Comparison of ENCODE assay signal across 8 cellular contexts in genomic region chr5:74766887-74767578, GRCh38. TPM values are rescaled to one million over a fixed set of nuclear protein-coding genes. Genes with fewer than 3 reads are reported as not detected.
DNase-seq lines count a peak whose midpoint lies in the region; ATAC-seq and TF ChIP-seq lines count a peak whose summit lies in the region.

Gene GFM2, minus strand, starts transcription at chr5:74767117. Its CDS starts 3,375 bp downstream, at chr5:74763742.
Gene NSA2, plus strand, starts transcription at chr5:74767249. Its CDS starts 112 bp downstream, at chr5:74767361.

- peak; percentile 66 for TF ChIP-seq POLR2A in erythroblast (IDR thresholded peaks at IDR 0.05; ENCODE audit: low read length)

- H3K36me3 ChIP-seq in PC-9 (ENCODE audit: low read depth), result peaks cover 22% of the 10 kb centered on the region
- no peaks in the 10 kb centered on the region for H3K36me3 ChIP-seq in mucosa of stomach (ENCODE audit: control insufficient read depth, insufficient read depth, low read length)

- DNase-seq in DMS153 (lab: John Stamatoyannopoulos, UW) (peak; percentile 68), PC-9 (peak; percentile 83 to 88), erythroblast (lab: John Stamatoyannopoulos, UW) (peak; percentile 96)
- peak; percentile 93 for DNase-seq in Jurkat, Clone E6-1 (ENCODE audit: low read depth, low spot score)
- peak; percentile 96 for DNase-seq in activated T-cell treated with anti-CD3 and anti-CD28 coated beads, Interleukin-2, amount 50 U/mL, for 24 hours
- DNase-seq in stimulated activated CD8-positive, alpha-beta memory T cell treated with anti-CD3 and anti-CD28 coated beads, Interleukin-7, amount 100 ng/mL, for 1 hour (ENCODE audit: low read depth in 2 of 2), result peak; percentile 87 to 89

- peaks cover 61% of the 10 kb centered on the region for H3K79me2 ChIP-seq in PC-9 (ENCODE audit: low read depth)

- H3K4me1 ChIP-seq in PC-9 (replicated peaks; ENCODE audit: insufficient read depth), result peaks cover 44% of the 10 kb centered on the region
- peaks cover 23% of the 10 kb centered on the region for H3K4me1 ChIP-seq in mucosa of stomach (ENCODE audit: control insufficient read depth, insufficient read depth, low read length)

- H3K9ac ChIP-seq in mucosa of stomach (ENCODE audit: low read length), result peak within 1 kb of the TSS; percentile 87

- intact Hi-C loops in PC-9 (cut with micrococcal nuclease; ENCODE audit: unreplicated experiment), result loop anchor here (2.0 to 10.0 kb wide), 4 partner anchors 98 to 498 kb away; partner anchors contain the start of genes FAM169A and GCNT4

- peak; percentile 86 for ATAC-seq in GM21619 (IDR thresholded peaks at IDR 0.05; ENCODE audit: unreplicated experiment)

- H4K20me1 ChIP-seq in PC-9 (ENCODE audit: insufficient read depth), result no peaks in the 10 kb centered on the region

- peak within 1 kb of the TSS; percentile 58 for H3K27ac ChIP-seq in PC-9

- peak within 1 kb of the TSS; percentile 99 for H3K27ac Mint-ChIP-seq in activated T-cell treated with anti-CD3 and anti-CD28 coated beads, Interleukin-2, amount 50 U/mL, for 24 hours

- peak within 1 kb of the TSS; percentile 91 for H2AFZ ChIP-seq in PC-9

- no TSS peak for BruUV-seq in PC-9 (replicated peaks; lab: Mats Ljungman, UMichigan)

- peak within 1 kb of the TSS; percentile 99 for H3K4me3 ChIP-seq in Jurkat, Clone E6-1 (ENCODE audit: low read length)
- H3K4me3 ChIP-seq in PC-9 (peak within 1 kb of the TSS; percentile 83), mucosa of stomach (ENCODE audit: low read length) (peak within 1 kb of the TSS; percentile 95)

- H3K9me2 ChIP-seq in PC-9 (ENCODE audit: insufficient read depth), result no peaks in the 10 kb centered on the region

- POLR2A ChIA-PET in PC-9 (lab: Charles Lee; ENCODE audit: unreplicated experiment), result interaction anchor here (0.5 to 1.0 kb wide), 3 partner anchors 32 to 1124 kb away, joined by 3 to 4 read pairs (median 3); partner anchors contain the start of gene HEXB

- peak within 1 kb of the TSS; percentile 100 for H3K4me3 Mint-ChIP-seq in activated T-cell treated with anti-CD3 and anti-CD28 coated beads, Interleukin-2, amount 50 U/mL, for 24 hours

- H3K9me3 ChIP-seq in PC-9 (ENCODE audit: insufficient read depth, low read depth) (no peaks in the 10 kb centered on the region), mucosa of stomach (ENCODE audit: control insufficient read depth, low read length) (no peaks in the 10 kb centered on the region)

- TF ChIP-seq CTCF in PC-9 (conservative IDR thresholded peaks at IDR 0.05), result no peak; the same call in 1 of the 2 replicates

- no peaks in the 10 kb centered on the region for H3K27me3 ChIP-seq in PC-9 (ENCODE audit: insufficient read depth, low read depth)
- no peaks in the 10 kb centered on the region for H3K27me3 ChIP-seq in mucosa of stomach (ENCODE audit: control insufficient read depth, insufficient read depth, low read length)

- CTCF ChIA-PET in PC-9 (lab: Charles Lee), result no interaction called here

- peaks cover 56% of the 10 kb centered on the region for H3K4me1 Mint-ChIP-seq in activated T-cell treated with anti-CD3 and anti-CD28 coated beads, Interleukin-2, amount 50 U/mL, for 24 hours (ENCODE audit: low read depth)

- H3F3A ChIP-seq in PC-9 (ENCODE audit: insufficient read depth, low read depth), result peaks cover 19% of the 10 kb centered on the region

- peak within 1 kb of the TSS; percentile 83 for H3K4me2 ChIP-seq in PC-9

- no peaks in the 10 kb centered on the region for H3K9me3 Mint-ChIP-seq in activated T-cell treated with anti-CD3 and anti-CD28 coated beads, Interleukin-2, amount 50 U/mL, for 24 hours

- peaks cover 78% of the 10 kb centered on the region for H3K36me3 Mint-ChIP-seq in activated T-cell treated with anti-CD3 and anti-CD28 coated beads, Interleukin-2, amount 50 U/mL, for 24 hours (ENCODE audit: low read depth)

- no peaks in the 10 kb centered on the region for H3K27me3 Mint-ChIP-seq in activated T-cell treated with anti-CD3 and anti-CD28 coated beads, Interleukin-2, amount 50 U/mL, for 24 hours

RNA-seq across cellular contexts. Expression of gene GFM2, which starts in this region (rescaled TPM):
- 47.3 TPM for polyA plus RNA-seq in Jurkat, Clone E6-1 (2012; ENCODE audit: insufficient read depth, insufficient read length)
- total RNA-seq in PC-9 (2021), result 38.5 and 39.8 TPM in 2 replicates

RNA-seq across cellular contexts. Expression of gene NSA2, which starts in this region (rescaled TPM):
- 273 TPM for polyA plus RNA-seq in Jurkat, Clone E6-1 (2012; ENCODE audit: insufficient read depth, insufficient read length)
- total RNA-seq in PC-9 (2021), result 47.3 and 87.1 TPM in 2 replicates

Comparison
In these comparisons a context has a peak if more than half of its experiments do, and no peak if none do; other contexts are left out.
1. Peak in every context shown above with its lines: DNase-seq, ATAC-seq, H3K4me3 ChIP-seq and H3K27ac ChIP-seq.